1 cellular context compared by ENCODE assay signal in the genomic region with DNA sequence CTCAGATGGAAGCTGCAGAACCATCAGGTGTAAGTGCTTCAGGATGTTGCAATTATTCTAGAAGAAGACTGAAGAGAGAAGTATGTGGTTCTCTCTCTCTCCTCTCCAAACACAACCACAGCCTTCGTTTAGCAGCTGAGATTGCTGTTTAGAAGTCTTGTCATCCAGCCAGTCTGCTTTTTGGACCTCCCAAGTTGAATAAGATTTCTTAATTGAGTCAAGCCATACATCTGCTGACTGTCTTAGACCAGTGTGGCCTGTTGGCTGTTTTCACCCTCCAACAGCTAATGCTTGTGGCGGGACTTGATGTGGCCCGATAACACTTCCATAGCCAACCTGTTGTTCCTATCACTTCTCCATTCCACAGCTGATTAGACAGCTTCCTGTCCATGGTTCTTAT.
A peak's percentile ranks its signal among the peaks of the same experiment; 100 is the strongest.
TF ChIP-seq lines count a peak whose summit lies in the region.

No MANE protein-coding gene starts in this region.

TF ChIP-seq in SK-N-SH, 30 proteins besides CTCF, POLR2A, EP300 and RAD21 (continued from another document):
- no peak for TF ChIP-seq SIN3A (IDR thresholded peaks at IDR 0.05; ENCODE audit: borderline replicate concordance, low read depth, low read length)
- TF ChIP-seq NFIC (IDR thresholded peaks at IDR 0.05; ENCODE audit: borderline replicate concordance), result peak; percentile 65; the same call in 1 of the 2 replicates
- no peak for TF ChIP-seq CHD2 (IDR thresholded peaks at IDR 0.05; ENCODE audit: low read length, partially characterized antibody)
- TF ChIP-seq NRF1 (IDR thresholded peaks at IDR 0.05; ENCODE audit: low read depth, low read length), result no peak
- 0 out of 2 replicates have a peak, but pooled peaks have one; percentile 41 for TF ChIP-seq TEAD4 (IDR thresholded peaks at IDR 0.05; ENCODE audit: borderline replicate concordance, insufficient read depth)
- TF ChIP-seq FOXJ3 (CRISPR knock-in tag; IDR thresholded peaks at IDR 0.05), result no peak
TF ChIP-seq in SK-N-SH: peak in this region for 9.
